9 cellular contexts compared by ENCODE assay signal in genomic region chr2:122737429-122738077, GRCh38.
A peak's percentile ranks its signal among the peaks of the same experiment; 100 is the strongest.
DNase-seq lines count a peak whose midpoint lies in the region; ATAC-seq lines count a peak whose summit lies in the region.
"Had no signal": no experiment of that assay in that cellular context is flagged by ENCODE, and none has a peak within 500 bp of the region (broad histone marks: within the 10 kb centered on the region; RNA-seq: fewer than 3 reads in every experiment).

No MANE protein-coding gene starts in this region.

- peak; percentile 89 for DNase-seq in KBM-7
- DNase-seq in iris pigment epithelial cell (ENCODE audit: low read depth) = peak; percentile 48
- no peak for DNase-seq in retina
- no peak for DNase-seq in DMS79 treated with DMSO at 0.1 percent for 48 hours (lab: John Stamatoyannopoulos, UW)
- DNase-seq in NCI-H446 (lab: John Stamatoyannopoulos, UW) = no peak
- no peak for DNase-seq in SIG-M5 (lab: John Stamatoyannopoulos, UW)
- DNase-seq: DND-41 had no signal

- in situ Hi-C loops in KBM-7 (cut with MboI; ENCODE audit: low pct_unique_long_range_greater_than_20kb, low sequenced_read_pairs) = no loop called here

- ATAC-seq in GM18870 (IDR thresholded peaks at IDR 0.05; ENCODE audit: unreplicated experiment) (peak; percentile 91), HG02623 (IDR thresholded peaks at IDR 0.05; ENCODE audit: unreplicated experiment) (peak; percentile 77)

Comparison
In these comparisons a context has a peak if more than half of its experiments do, and no peak if none do; other contexts are left out.
1. DNase-seq: peak in KBM-7 (single experiment) and iris pigment epithelial cell (single experiment); none in retina (single experiment), DMS79 treated with DMSO at 0.1 percent for 48 hours (single experiment), NCI-H446 (0 of 2) and SIG-M5 (single experiment).